17 cellular contexts compared by ENCODE assay signal in the genomic region with DNA sequence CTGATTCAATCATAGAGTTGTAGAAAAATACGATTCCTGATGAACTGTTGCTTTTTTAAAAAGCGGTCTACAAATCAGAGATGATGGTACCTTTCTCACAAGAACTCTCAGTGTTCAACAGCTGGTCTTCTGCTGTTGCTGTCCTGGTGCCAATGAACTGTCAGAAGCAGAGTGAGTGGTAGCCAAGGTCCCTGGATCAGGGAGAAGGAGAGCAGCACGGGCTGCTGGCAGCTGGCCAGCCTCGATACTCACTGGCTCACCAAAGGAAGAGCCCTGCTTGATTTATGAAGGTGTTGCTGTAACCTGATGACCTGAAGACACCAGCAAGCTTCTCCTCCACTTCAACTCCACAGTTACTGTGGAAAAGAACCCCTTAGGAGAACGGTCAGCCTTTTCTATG.
DNase-seq lines count a peak whose midpoint lies in the region; ATAC-seq and TF ChIP-seq lines count a peak whose summit lies in the region.
"Had no signal": no experiment of that assay in that cellular context is flagged by ENCODE, and none has a peak within 500 bp of the region (broad histone marks: within the 10 kb centered on the region; RNA-seq: fewer than 3 reads in every experiment).

No MANE protein-coding gene starts in this region.

- H3K4me2 ChIP-seq in Karpas-422 (ENCODE audit: low read depth, low read length, poor library complexity, severe bottlenecking): no peak overlapping the region

- intact Hi-C loops in head of caudate nucleus (cut with DNase I) (no loop called here), lower leg skin (cut with DNase I; ENCODE audit: low total_unique reads) (no loop called here)

- H2AFZ ChIP-seq in Karpas-422 (ENCODE audit: low read length): no peak overlapping the region

- H3K79me2 ChIP-seq in Karpas-422 (ENCODE audit: low read length): no peaks in the 10 kb centered on the region

- H3K4me1 ChIP-seq in Karpas-422 (ENCODE audit: low read length): no peaks in the 10 kb centered on the region

- 44% methylated on average over 5 of the region's 5 CpGs for WGBS in lower leg skin, 2 donors

- no peaks in the 10 kb centered on the region for H4K20me1 ChIP-seq in Karpas-422 (ENCODE audit: insufficient read depth, low read depth, low read length)

- TF ChIP-seq POLR2A in lower leg skin (IDR thresholded peaks at IDR 0.05): no peak

- no peaks in the 10 kb centered on the region for H3K36me3 ChIP-seq in Karpas-422 (ENCODE audit: insufficient read depth, low read length)

- H3K9me3 ChIP-seq in Karpas-422 (ENCODE audit: low read length): no peaks in the 10 kb centered on the region

- no peak overlapping the region for H3K9ac ChIP-seq in Karpas-422 (ENCODE audit: low read length)

- DNase-seq in DMS 273 (lab: John Stamatoyannopoulos, UW; ENCODE audit: unreplicated experiment): peak; percentile 83
- DNase-seq in NCI-H187 (lab: John Stamatoyannopoulos, UW): peak; percentile 75 to 84
- DNase-seq in NCI-H524 (lab: John Stamatoyannopoulos, UW): peak; percentile 30 to 76
- peak; percentile 24 for DNase-seq in kidney tubule cell (ENCODE audit: low spot score)
- no peak for DNase-seq in head of caudate nucleus
- no peak for DNase-seq in Karpas-422
- no peak for DNase-seq in lower leg skin (ENCODE audit: low spot score in 2 of 2)
- DNase-seq: activated CD4-positive, alpha-beta T cell treated with anti-CD3 and anti-CD28 coated beads for 4 hours; activated effector memory CD4-positive, alpha-beta T cell treated with Interleukin-2 at 50 U/mL for 16 hours; central memory CD4-positive, alpha-beta T cell; HFFc6; Kasumi-1; NCI-H146; stimulated activated CD4-positive, alpha-beta T cell treated with anti-CD3 and anti-CD28 coated beads, Interleukin-2, amount 100 ng/mL, for 48 hours had no signal

- no peak for TF ChIP-seq CTCF in lower leg skin (IDR thresholded peaks at IDR 0.05)

- ATAC-seq in GM18858 (IDR thresholded peaks at IDR 0.05; ENCODE audit: unreplicated experiment): no peak

- H3K27ac ChIP-seq in Karpas-422 (ENCODE audit: low read length): no peak overlapping the region
- H3K27ac ChIP-seq: skin epidermis had no signal

- no peaks in the 10 kb centered on the region for H3K27me3 ChIP-seq in Karpas-422 (ENCODE audit: low read length)

- no peaks in the 10 kb centered on the region for H3K9me2 ChIP-seq in Karpas-422 (replicated peaks; ENCODE audit: insufficient read depth, low read length)

- no peak overlapping the region for H3K4me3 ChIP-seq in Karpas-422 (ENCODE audit: low read length)
- no peak overlapping the region for H3K4me3 ChIP-seq in lower leg skin (ENCODE audit: low read depth, poor library complexity, severe bottlenecking)
- H3K4me3 ChIP-seq: lung, skin epidermis had no signal

Comparison
In these comparisons a context has a peak if more than half of its experiments do, and no peak if none do; other contexts are left out.
1. DNase-seq: peak in DMS 273 (single experiment), NCI-H187 (2 of 2), NCI-H524 (2 of 2) and kidney tubule cell (single experiment); none in head of caudate nucleus (0 of 42), Karpas-422 (single experiment) and lower leg skin (0 of 2).